18 cellular contexts compared by ENCODE assay signal in the genomic region with DNA sequence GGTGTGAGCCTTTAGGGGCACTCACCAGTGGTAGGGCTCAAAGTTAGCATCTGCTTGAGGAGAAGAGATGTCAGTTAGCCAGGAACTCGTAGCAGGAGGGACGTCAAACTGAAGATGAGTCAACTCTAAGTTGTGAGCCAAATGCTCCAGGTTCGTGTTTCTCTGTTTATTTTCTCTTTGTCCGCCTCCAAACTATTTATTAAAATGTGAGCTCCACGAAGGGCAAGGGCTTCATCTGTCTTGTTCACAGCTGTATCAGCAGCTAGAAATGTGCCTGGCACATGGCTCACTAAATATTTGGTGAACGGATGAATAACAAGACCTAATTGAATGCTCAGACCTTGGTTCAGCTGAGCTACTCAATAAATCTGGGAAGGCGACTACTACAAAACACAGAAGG.
DNase-seq lines count a peak whose midpoint lies in the region; TF ChIP-seq lines count a peak whose summit lies in the region.
"Had no signal": no experiment of that assay in that cellular context is flagged by ENCODE, and none has a peak within 500 bp of the region (broad histone marks: within the 10 kb centered on the region; RNA-seq: fewer than 3 reads in every experiment).

No MANE protein-coding gene starts in this region.

- no peaks in the 10 kb centered on the region for H3K36me3 ChIP-seq in endodermal cell (ENCODE audit: control insufficient read depth, insufficient read depth, low read length)
- H3K36me3 ChIP-seq: BLaER1, colonic mucosa had no signal

- H3K4me1 ChIP-seq in endodermal cell (ENCODE audit: control insufficient read depth, insufficient read depth, low read length): peaks cover 6% of the 10 kb centered on the region
- H3K4me1 ChIP-seq: colonic mucosa had no signal

- 90 to 93% methylated on average over 3 to 7 of the region's 7 CpGs for WGBS in endodermal cell (ENCODE audit: insufficient coverage in 1 of 2, insufficient read length in 1 of 2), 2 experiments

- H3K4me3 ChIP-seq in astrocyte of the cerebellum (ENCODE audit: low read depth, low read length): no peak overlapping the region
- H3K4me3 ChIP-seq in endodermal cell (ENCODE audit: low read length): no peak overlapping the region
- H3K4me3 ChIP-seq: BLaER1, colonic mucosa had no signal

- CTCF ChIA-PET in HEK293T (lab: Yijun Ruan, JAX): no interaction called here

- H3K36me3 Mint-ChIP-seq in endodermal cell (ENCODE audit: low read depth): no peaks in the 10 kb centered on the region

- H3K9ac ChIP-seq in endodermal cell (ENCODE audit: extremely low read depth, low read length, poor library complexity, severe bottlenecking): no peak overlapping the region
- H3K9ac ChIP-seq: BLaER1 had no signal

- peaks cover 23% of the 10 kb centered on the region for H3K9me3 Mint-ChIP-seq in endodermal cell
- H3K9me3 Mint-ChIP-seq: activated B cell treated with CpG ODN at 0.5 μM for 24 hours; activated T-helper 17 cell treated with anti-CD3 and anti-CD28 coated beads, Interleukin-2, amount 50 U/mL, for 72 hours had no signal

- H3K27me3 ChIP-seq in endodermal cell (ENCODE audit: control insufficient read depth, insufficient read depth, low read length, poor library complexity, severe bottlenecking): no peaks in the 10 kb centered on the region
- H3K27me3 ChIP-seq: BLaER1, colonic mucosa had no signal

- no peaks in the 10 kb centered on the region for H3K9me3 ChIP-seq in endodermal cell (ENCODE audit: control insufficient read depth, low read length)
- H3K9me3 ChIP-seq: BLaER1, colonic mucosa had no signal

- H3K27me3 Mint-ChIP-seq in endodermal cell (ENCODE audit: insufficient read depth): peaks cover 3% of the 10 kb centered on the region
- H3K27me3 Mint-ChIP-seq: activated B cell treated with CpG ODN at 0.5 μM for 24 hours; activated T-helper 17 cell treated with anti-CD3 and anti-CD28 coated beads, Interleukin-2, amount 50 U/mL, for 72 hours had no signal

- H3K4me1 Mint-ChIP-seq in endodermal cell: peaks cover 40% of the 10 kb centered on the region

- no peak overlapping the region for H3K27ac ChIP-seq in endodermal cell (ENCODE audit: low read depth, low read length)
- H3K27ac ChIP-seq: BLaER1, colonic mucosa had no signal

- in situ Hi-C loops in astrocyte of the cerebellum (cut with HindIII; ENCODE audit: low sequenced_read_pairs): no loop called here

- POLR2A ChIA-PET in HEK293T (lab: Yijun Ruan, JAX): no interaction called here

- H3K4me3 Mint-ChIP-seq in endodermal cell: no peak overlapping the region
- H3K4me3 Mint-ChIP-seq: activated B cell treated with CpG ODN at 0.5 μM for 24 hours; activated T-helper 17 cell treated with anti-CD3 and anti-CD28 coated beads, Interleukin-2, amount 50 U/mL, for 72 hours had no signal

- H3K27ac Mint-ChIP-seq in endodermal cell: no peak overlapping the region
- H3K27ac Mint-ChIP-seq: activated B cell treated with CpG ODN at 0.5 μM for 24 hours; activated T-helper 17 cell treated with anti-CD3 and anti-CD28 coated beads, Interleukin-2, amount 50 U/mL, for 72 hours had no signal

- DNase-seq in AG09319 (ENCODE audit: extremely low read depth, low read depth) (peak; percentile 62), HEK293T (ENCODE audit: extremely low spot score) (no peak), astrocyte of the cerebellum (ENCODE audit: low read depth) (peak; percentile 27), iris pigment epithelial cell (ENCODE audit: low read depth) (peak; percentile 83), endodermal cell (no peak), anterior cingulate cortex (lab: John Stamatoyannopoulos, UW) (no peak), NCI-H1930 (lab: John Stamatoyannopoulos, UW) (no peak)
- DNase-seq in activated CD8-positive, alpha-beta memory T cell treated with anti-CD3 and anti-CD28 coated beads for 24 hours: no peak
- DNase-seq: activated B cell treated with CpG ODN at 0.5 μM for 24 hours; amygdala; colonic mucosa; DMS 273 treated with DMSO at 0.1 percent for 48 hours; midbrain; NCI-H1092 treated with DMSO at 0.1 percent for 48 hours; right cardiac atrium; stimulated activated CD4-positive, alpha-beta T cell treated with anti-CD3 and anti-CD28 coated beads, Interleukin-2, amount 100 ng/mL, for 48 hours had no signal

- no peak for TF ChIP-seq CTCF in AG09319 (IDR thresholded peaks at IDR 0.05; ENCODE audit: low read depth, low read length)
- TF ChIP-seq CTCF in astrocyte of the cerebellum (IDR thresholded peaks at IDR 0.05; ENCODE audit: low read depth, low read length, missing control alignments): no peak
- no peak for TF ChIP-seq CTCF in endodermal cell (conservative IDR thresholded peaks at IDR 0.05)

TF ChIP-seq in HEK293T, 16 proteins besides CTCF, POLR2A, EP300 and RAD21:
- TF ChIP-seq FOXM1 (IDR thresholded peaks at IDR 0.05; ENCODE audit: borderline replicate concordance) (no peak), HDGF (IDR thresholded peaks at IDR 0.05; ENCODE audit: borderline replicate concordance) (no peak), L3MBTL2 (conservative IDR thresholded peaks at IDR 0.05) (peak; percentile 50; the same call in 1 of the 2 replicates)

Comparison
In these comparisons a context has a peak if more than half of its experiments do, and no peak if none do; other contexts are left out.
1. DNase-seq: peak in AG09319 (single experiment), astrocyte of the cerebellum (single experiment) and iris pigment epithelial cell (single experiment); none in HEK293T (single experiment), endodermal cell (single experiment), activated CD8-positive, alpha-beta memory T cell treated with anti-CD3 and anti-CD28 coated beads for 24 hours (single experiment), anterior cingulate cortex (0 of 58) and NCI-H1930 (0 of 2).